1 cellular context compared by ENCODE assay signal in the genomic region with DNA sequence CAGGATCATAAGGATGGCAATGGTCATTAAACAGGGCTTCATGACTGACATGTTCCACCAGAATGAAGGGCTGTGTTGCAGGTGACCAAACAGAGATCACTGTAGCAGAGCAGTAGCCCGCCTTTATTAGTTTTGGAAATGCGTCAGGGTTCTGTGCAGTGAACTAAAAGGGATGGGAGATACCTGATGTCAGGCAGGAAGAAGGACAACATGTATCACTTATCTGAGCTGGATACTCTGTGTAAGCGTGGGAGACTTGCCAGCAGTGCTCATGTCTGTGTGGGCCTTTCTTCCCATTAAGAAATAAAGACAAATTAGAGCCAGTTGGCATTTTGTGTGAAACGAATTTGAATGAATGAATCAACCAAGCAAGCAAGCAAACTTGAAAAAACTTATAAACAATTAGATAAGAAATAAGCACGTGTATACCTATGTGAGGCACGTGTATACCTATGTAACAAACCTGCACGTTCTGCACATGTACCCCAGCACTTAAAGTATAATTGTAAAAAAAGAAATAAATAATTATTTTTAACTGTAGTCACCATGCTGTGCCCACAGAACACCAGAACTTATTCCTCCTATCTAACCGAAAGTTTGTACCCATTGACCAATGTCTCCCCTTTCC.
TF ChIP-seq lines count a peak whose summit lies in the region.

A gene with protein sequence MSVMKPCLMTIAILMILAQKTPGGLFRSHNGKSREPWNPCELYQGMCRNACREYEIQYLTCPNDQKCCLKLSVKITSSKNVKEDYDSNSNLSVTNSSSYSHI (minus strand): TSS at position 51 of the 628 bp plus-strand sequence. CDS start 0 bp downstream, at position 51.

TF ChIP-seq in HepG2, 621 proteins besides CTCF, POLR2A, EP300 and RAD21:
- no peak for TF ChIP-seq RBM39 (IDR thresholded peaks at IDR 0.05; ENCODE audit: low read depth, low read length, poor library complexity, severe bottlenecking)
- TF ChIP-seq, protein P1, sequence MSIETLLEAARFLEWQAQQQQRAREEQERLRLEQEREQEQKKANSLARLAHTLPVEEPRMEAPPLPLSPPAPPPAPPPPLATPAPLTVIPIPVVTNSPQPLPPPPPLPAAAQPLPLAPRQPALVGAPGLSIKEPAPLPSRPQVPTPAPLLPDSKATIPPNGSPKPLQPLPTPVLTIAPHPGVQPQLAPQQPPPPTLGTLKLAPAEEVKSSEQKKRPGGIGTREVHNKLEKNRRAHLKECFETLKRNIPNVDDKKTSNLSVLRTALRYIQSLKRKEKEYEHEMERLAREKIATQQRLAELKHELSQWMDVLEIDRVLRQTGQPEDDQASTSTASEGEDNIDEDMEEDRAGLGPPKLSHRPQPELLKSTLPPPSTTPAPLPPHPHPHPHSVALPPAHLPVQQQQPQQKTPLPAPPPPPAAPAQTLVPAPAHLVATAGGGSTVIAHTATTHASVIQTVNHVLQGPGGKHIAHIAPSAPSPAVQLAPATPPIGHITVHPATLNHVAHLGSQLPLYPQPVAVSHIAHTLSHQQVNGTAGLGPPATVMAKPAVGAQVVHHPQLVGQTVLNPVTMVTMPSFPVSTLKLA (IDR thresholded peaks at IDR 0.05): peak; percentile 100
